ENCODE assay signal across 23 cellular contexts in the genomic region with DNA sequence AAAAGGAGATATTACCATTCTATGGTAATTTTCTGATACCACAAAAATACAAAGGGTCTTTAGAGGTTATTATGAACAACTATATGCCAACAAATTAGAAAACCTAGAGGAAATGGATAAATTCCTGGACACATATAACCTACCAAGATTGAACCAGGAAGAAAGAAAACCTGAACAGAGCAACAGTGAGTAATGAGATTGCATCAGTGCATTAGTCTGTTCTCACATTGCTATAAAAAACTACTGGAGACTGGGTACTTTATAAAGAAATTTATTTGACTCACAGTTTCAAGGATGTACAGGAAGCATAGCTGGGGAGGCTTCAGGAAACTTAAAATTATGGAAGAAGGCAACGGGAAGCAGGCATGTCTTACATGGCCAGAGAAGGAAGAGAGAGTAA.
A peak's percentile ranks its signal among the peaks of the same experiment; 100 is the strongest.
DNase-seq lines count a peak whose midpoint lies in the region; ATAC-seq and TF ChIP-seq lines count a peak whose summit lies in the region.
"Had no signal": no experiment of that assay in that cellular context is flagged by ENCODE, and none has a peak within 500 bp of the region (broad histone marks: within the 10 kb centered on the region; RNA-seq: fewer than 3 reads in every experiment).

No MANE protein-coding gene starts in this region.

- peaks cover 0 to 9% of the 10 kb centered on the region in 2 donors for H3K9me3 ChIP-seq in uterus

- H3K36me3 Mint-ChIP-seq in activated naive CD4-positive, alpha-beta T cell treated with anti-CD3 and anti-CD28 coated beads, Interleukin-2, amount 50 U/mL, for 72 hours, result peaks cover 18 to 19% of the 10 kb centered on the region in 2 donors

- H3K9me3 Mint-ChIP-seq in activated naive CD4-positive, alpha-beta T cell treated with anti-CD3 and anti-CD28 coated beads, Interleukin-2, amount 50 U/mL, for 72 hours, result peaks cover 19 to 25% of the 10 kb centered on the region in 2 donors

- no peak overlapping the region for H3K27ac ChIP-seq in uterus
- H3K27ac ChIP-seq: C4-2B, PC-9, RWPE1, SK-N-MC had no signal

- TF ChIP-seq POLR2A in uterus (IDR thresholded peaks at IDR 0.05), result no peak

- intact Hi-C loops in uterus (cut with DNase I; ENCODE audit: low total_unique reads), result no loop called here

- peak; percentile 43 for DNase-seq in CD1c-positive myeloid dendritic cell (ENCODE audit: extremely low spot score)
- peak; percentile 34 for DNase-seq in MV-4-11 (lab: John Stamatoyannopoulos, UW)
- peak; percentile 4 for DNase-seq in amniotic epithelial cell (ENCODE audit: low read depth)
- peak; percentile 1 to 2 for DNase-seq in foreskin fibroblast
- no peak for DNase-seq in uterus
- DNase-seq in NAMALWA (ENCODE audit: low spot score), result no peak
- no peak for DNase-seq in activated naive CD4-positive, alpha-beta T cell treated with anti-CD3 and anti-CD28 coated beads, Interleukin-2, amount 50 U/mL, for 72 hours (ENCODE audit: low spot score in 2 of 2)
- DNase-seq: DMS79, H9, HFFc6, NCI-H1417, NCI-H1694 treated with DMSO at 0.1 percent for 48 hours, NCI-H2081 treated with DMSO at 0.1 percent for 48 hours, NCI-H446, NCI-H526, PC-9, SHP77 treated with DMSO at 0.1 percent for 48 hours had no signal

- H3K4me1 ChIP-seq in uterus, result no peaks in the 10 kb centered on the region

- ATAC-seq in GM18858 (IDR thresholded peaks at IDR 0.05; ENCODE audit: unreplicated experiment), result no peak
- ATAC-seq in activated naive CD4-positive, alpha-beta T cell treated with anti-CD3 and anti-CD28 coated beads, Interleukin-2, amount 50 U/mL, for 72 hours, result no peak
- ATAC-seq: HepG2, K562 had no signal

- no peak overlapping the region for H3K27ac Mint-ChIP-seq in activated naive CD4-positive, alpha-beta T cell treated with anti-CD3 and anti-CD28 coated beads, Interleukin-2, amount 50 U/mL, for 72 hours
- H3K27ac Mint-ChIP-seq: H9, HFFc6 had no signal

- H3K27me3 ChIP-seq in uterus, result no peaks in the 10 kb centered on the region

- no peaks in the 10 kb centered on the region for H3K36me3 ChIP-seq in uterus

- TF ChIP-seq CTCF in foreskin fibroblast (IDR thresholded peaks at IDR 0.05; ENCODE audit: low read depth, low read length), result no peak
- no peak for TF ChIP-seq CTCF in uterus (IDR thresholded peaks at IDR 0.05)

- no peak overlapping the region for H3K4me3 ChIP-seq in foreskin fibroblast (ENCODE audit: low read depth in 1 of 2, low read length in 2 of 2)
- no peak overlapping the region for H3K4me3 ChIP-seq in uterus
- H3K4me3 ChIP-seq: K562, PC-9, SK-N-MC had no signal

Comparison
In these comparisons a context has a peak if more than half of its experiments do, and no peak if none do; other contexts are left out.
1. DNase-seq: peak in CD1c-positive myeloid dendritic cell (single experiment), MV-4-11 (single experiment), amniotic epithelial cell (single experiment) and foreskin fibroblast (2 of 2); none in uterus (0 of 2), NAMALWA (single experiment) and activated naive CD4-positive, alpha-beta T cell treated with anti-CD3 and anti-CD28 coated beads, Interleukin-2, amount 50 U/mL, for 72 hours (0 of 2).